Comparison of ENCODE assay signal across 1 cellular context in the genomic region with DNA sequence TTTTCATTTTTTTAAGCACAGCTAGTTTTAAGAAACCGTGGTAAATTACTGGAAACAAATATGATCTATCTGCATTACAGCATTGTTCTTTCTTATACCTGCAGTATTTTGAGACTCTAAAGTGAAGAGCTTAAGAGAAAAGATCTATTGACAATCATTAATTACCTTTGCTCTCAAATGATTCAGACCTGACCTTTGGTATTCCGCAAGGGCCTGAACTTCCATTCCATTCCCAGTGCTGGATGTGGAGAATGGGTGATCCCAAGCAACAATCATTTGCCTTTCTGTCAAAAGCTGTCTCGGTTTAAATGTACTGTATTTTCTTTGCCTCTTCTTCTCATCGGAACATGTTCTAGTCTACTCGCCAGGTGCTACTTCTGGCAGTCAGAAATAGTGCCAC.
TF ChIP-seq lines count a peak whose summit lies in the region.

No MANE protein-coding gene starts in this region.

TF ChIP-seq in IMR-90, 13 proteins besides CTCF, POLR2A, EP300 and RAD21:
- no peak for TF ChIP-seq RFX5 (IDR thresholded peaks at IDR 0.05; ENCODE audit: low read depth, low read length)
- no peak for TF ChIP-seq FOS (IDR thresholded peaks at IDR 0.05; ENCODE audit: low read depth, low read length)
- TF ChIP-seq CEBPB (IDR thresholded peaks at IDR 0.05; ENCODE audit: low read depth, low read length), result no peak
- no peak for TF ChIP-seq BHLHE40 (IDR thresholded peaks at IDR 0.05; ENCODE audit: low read depth, low read length)
- no peak for TF ChIP-seq MXI1 (IDR thresholded peaks at IDR 0.05; ENCODE audit: borderline replicate concordance, low read depth, low read length)
- no peak for TF ChIP-seq CHD1 (IDR thresholded peaks at IDR 0.05; ENCODE audit: low read depth, low read length)
- TF ChIP-seq ELK1 (IDR thresholded peaks at IDR 0.05; ENCODE audit: borderline replicate concordance, low read depth, low read length), result no peak
- TF ChIP-seq MAFK (IDR thresholded peaks at IDR 0.05; ENCODE audit: low read depth, low read length), result no peak
- TF ChIP-seq MAZ (IDR thresholded peaks at IDR 0.05; ENCODE audit: borderline replicate concordance, low read depth, low read length), result no peak
- TF ChIP-seq NFE2L2 (IDR thresholded peaks at IDR 0.05; ENCODE audit: low read depth, low read length), result no peak
- TF ChIP-seq SMC3 (IDR thresholded peaks at IDR 0.05; ENCODE audit: low read depth, low read length), result no peak
- TF ChIP-seq, protein P1, sequence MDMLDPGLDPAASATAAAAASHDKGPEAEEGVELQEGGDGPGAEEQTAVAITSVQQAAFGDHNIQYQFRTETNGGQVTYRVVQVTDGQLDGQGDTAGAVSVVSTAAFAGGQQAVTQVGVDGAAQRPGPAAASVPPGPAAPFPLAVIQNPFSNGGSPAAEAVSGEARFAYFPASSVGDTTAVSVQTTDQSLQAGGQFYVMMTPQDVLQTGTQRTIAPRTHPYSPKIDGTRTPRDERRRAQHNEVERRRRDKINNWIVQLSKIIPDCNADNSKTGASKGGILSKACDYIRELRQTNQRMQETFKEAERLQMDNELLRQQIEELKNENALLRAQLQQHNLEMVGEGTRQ (IDR thresholded peaks at IDR 0.05; ENCODE audit: low read depth, low read length), result no peak
- no peak for TF ChIP-seq RCOR1 (IDR thresholded peaks at IDR 0.05; ENCODE audit: insufficient replicate concordance, low read length)
TF ChIP-seq in IMR-90: peak in this region for 0.
